Comparison of ENCODE assay signal across 8 cellular contexts in genomic region chr15:88834211-88834812, GRCh38. TPM values are rescaled to one million over a fixed set of nuclear protein-coding genes. Genes with fewer than 3 reads are reported as not detected.
DNase-seq lines count a peak whose midpoint lies in the region; ATAC-seq and TF ChIP-seq lines count a peak whose summit lies in the region.

No MANE protein-coding gene starts in this region.

- H3K27me3 Mint-ChIP-seq in CD4-positive, alpha-beta memory T cell, result peaks cover 0 to under 1% of the 10 kb centered on the region in 2 donors
- H3K27me3 Mint-ChIP-seq in activated naive CD4-positive, alpha-beta T cell treated with anti-CD3 and anti-CD28 coated beads for 36 hours (ENCODE audit: low read depth), result no peaks in the 10 kb centered on the region

- H3K4me3 ChIP-seq in CD4-positive, alpha-beta memory T cell (ENCODE audit: low read length in 2 of 2), result no peak overlapping the region

- H3K27ac ChIP-seq in CD4-positive, alpha-beta memory T cell (ENCODE audit: low read depth, low read length), result no peak overlapping the region

- TF ChIP-seq EP300 in Ishikawa (IDR thresholded peaks at IDR 0.05; ENCODE audit: borderline replicate concordance), result no peak

- H3K9me3 ChIP-seq in CD4-positive, alpha-beta memory T cell (ENCODE audit: control insufficient read depth in 1 of 2, low read length in 2 of 2), result no peaks in the 10 kb centered on the region

- H3K36me3 ChIP-seq in CD4-positive, alpha-beta memory T cell (ENCODE audit: insufficient read depth, low read length), result no peaks in the 10 kb centered on the region

- DNase-seq in CD4-positive, alpha-beta memory T cell, result peak in 4 of 5 donors; percentile 9 to 23 (median 16)
- peak; percentile 24 for DNase-seq in activated naive CD4-positive, alpha-beta T cell treated with anti-CD3 and anti-CD28 coated beads for 36 hours
- peak; percentile 58 for DNase-seq in left cardiac atrium
- peak; percentile 15 for DNase-seq in putamen (ENCODE audit: low spot score)
- no peak for DNase-seq in NCI-H187 (lab: John Stamatoyannopoulos, UW)
- DNase-seq in NK-92 (lab: John Stamatoyannopoulos, UW; ENCODE audit: unreplicated experiment), result no peak

- no peaks in the 10 kb centered on the region for H3K9me3 Mint-ChIP-seq in CD4-positive, alpha-beta memory T cell
- no peaks in the 10 kb centered on the region for H3K9me3 Mint-ChIP-seq in activated naive CD4-positive, alpha-beta T cell treated with anti-CD3 and anti-CD28 coated beads for 36 hours

- H3K4me3 Mint-ChIP-seq in CD4-positive, alpha-beta memory T cell, result peak overlapping the region in 1 of 8 donors; percentile 57
- H3K4me3 Mint-ChIP-seq in activated naive CD4-positive, alpha-beta T cell treated with anti-CD3 and anti-CD28 coated beads for 36 hours, result no peak overlapping the region

- peak; percentile 80 for TF ChIP-seq RAD21 in Ishikawa (IDR thresholded peaks at IDR 0.05; ENCODE audit: low read depth)

- H3K27ac Mint-ChIP-seq in CD4-positive, alpha-beta memory T cell, result peak overlapping the region in 2 of 7 donors; percentile 35 to 57
- H3K27ac Mint-ChIP-seq in activated naive CD4-positive, alpha-beta T cell treated with anti-CD3 and anti-CD28 coated beads for 36 hours, result no peak overlapping the region

- peaks cover 0 to 9% (median 3%) of the 10 kb centered on the region in 4 donors for H3K4me1 Mint-ChIP-seq in CD4-positive, alpha-beta memory T cell
- H3K4me1 Mint-ChIP-seq in activated naive CD4-positive, alpha-beta T cell treated with anti-CD3 and anti-CD28 coated beads for 36 hours (ENCODE audit: low read depth), result peaks cover 5% of the 10 kb centered on the region

- no peaks in the 10 kb centered on the region for H3K27me3 ChIP-seq in CD4-positive, alpha-beta memory T cell (ENCODE audit: insufficient read depth, low read length)

- H3K36me3 Mint-ChIP-seq in CD4-positive, alpha-beta memory T cell, result no peaks in the 10 kb centered on the region
- no peaks in the 10 kb centered on the region for H3K36me3 Mint-ChIP-seq in activated naive CD4-positive, alpha-beta T cell treated with anti-CD3 and anti-CD28 coated beads for 36 hours (ENCODE audit: low read depth)

- intact Hi-C loops in CD4-positive, alpha-beta memory T cell (cut with micrococcal nuclease), result no loop called here
- intact Hi-C loops in activated naive CD4-positive, alpha-beta T cell treated with anti-CD3 and anti-CD28 coated beads for 36 hours (cut with micrococcal nuclease), result loop anchor here (1.0 to 5.0 kb wide), 2 partner anchors 211 to 367 kb away; partner anchors contain the start of genes MRPL46 and MRPS11
- intact Hi-C loops in left cardiac atrium (cut with DNase I), result loop anchor here (1.0 to 10.0 kb wide), 3 partner anchors 177 to 360 kb away; no protein-coding TSS in a partner anchor

- ATAC-seq in left cardiac atrium (peak; percentile 66 to 76), HG02870 (IDR thresholded peaks at IDR 0.05; ENCODE audit: unreplicated experiment) (no peak)

- no peaks in the 10 kb centered on the region for H3K4me1 ChIP-seq in CD4-positive, alpha-beta memory T cell (ENCODE audit: insufficient read depth, low read length)

- POLR2A ChIA-PET in CD4-positive, alpha-beta memory T cell (lab: Charles Lee; ENCODE audit: partially characterized antibody), result no interaction called here

- CTCF ChIA-PET in CD4-positive, alpha-beta memory T cell (lab: Charles Lee; ENCODE audit: partially characterized antibody), result interaction anchor here (0.9 to 3.1 kb wide), 3 partner anchors 169 to 212 kb away, joined by 3 to 18 read pairs (median 7); no protein-coding TSS in a partner anchor
- CTCF ChIA-PET in activated naive CD4-positive, alpha-beta T cell treated with anti-CD3 and anti-CD28 coated beads for 36 hours (lab: Charles Lee), result interaction anchor here (0.6 to 1.6 kb wide), 5 partner anchors 8 to 210 kb away, joined by 3 to 4 read pairs (median 3); no protein-coding TSS in a partner anchor

TF ChIP-seq in Ishikawa, 13 proteins besides CTCF, POLR2A, EP300 and RAD21:
- TF ChIP-seq FOXM1 (IDR thresholded peaks at IDR 0.05; ENCODE audit: borderline replicate concordance, low read depth) (no peak), NFIC (IDR thresholded peaks at IDR 0.05) (no peak), YY1 (IDR thresholded peaks at IDR 0.05; ENCODE audit: low read depth) (no peak), CREB1 (IDR thresholded peaks at IDR 0.05; ENCODE audit: low read depth) (no peak), TCF12 (IDR thresholded peaks at IDR 0.05; ENCODE audit: low read depth) (no peak), TAF1 (IDR thresholded peaks at IDR 0.05; ENCODE audit: low read depth) (no peak)
- TF ChIP-seq, protein P1, sequence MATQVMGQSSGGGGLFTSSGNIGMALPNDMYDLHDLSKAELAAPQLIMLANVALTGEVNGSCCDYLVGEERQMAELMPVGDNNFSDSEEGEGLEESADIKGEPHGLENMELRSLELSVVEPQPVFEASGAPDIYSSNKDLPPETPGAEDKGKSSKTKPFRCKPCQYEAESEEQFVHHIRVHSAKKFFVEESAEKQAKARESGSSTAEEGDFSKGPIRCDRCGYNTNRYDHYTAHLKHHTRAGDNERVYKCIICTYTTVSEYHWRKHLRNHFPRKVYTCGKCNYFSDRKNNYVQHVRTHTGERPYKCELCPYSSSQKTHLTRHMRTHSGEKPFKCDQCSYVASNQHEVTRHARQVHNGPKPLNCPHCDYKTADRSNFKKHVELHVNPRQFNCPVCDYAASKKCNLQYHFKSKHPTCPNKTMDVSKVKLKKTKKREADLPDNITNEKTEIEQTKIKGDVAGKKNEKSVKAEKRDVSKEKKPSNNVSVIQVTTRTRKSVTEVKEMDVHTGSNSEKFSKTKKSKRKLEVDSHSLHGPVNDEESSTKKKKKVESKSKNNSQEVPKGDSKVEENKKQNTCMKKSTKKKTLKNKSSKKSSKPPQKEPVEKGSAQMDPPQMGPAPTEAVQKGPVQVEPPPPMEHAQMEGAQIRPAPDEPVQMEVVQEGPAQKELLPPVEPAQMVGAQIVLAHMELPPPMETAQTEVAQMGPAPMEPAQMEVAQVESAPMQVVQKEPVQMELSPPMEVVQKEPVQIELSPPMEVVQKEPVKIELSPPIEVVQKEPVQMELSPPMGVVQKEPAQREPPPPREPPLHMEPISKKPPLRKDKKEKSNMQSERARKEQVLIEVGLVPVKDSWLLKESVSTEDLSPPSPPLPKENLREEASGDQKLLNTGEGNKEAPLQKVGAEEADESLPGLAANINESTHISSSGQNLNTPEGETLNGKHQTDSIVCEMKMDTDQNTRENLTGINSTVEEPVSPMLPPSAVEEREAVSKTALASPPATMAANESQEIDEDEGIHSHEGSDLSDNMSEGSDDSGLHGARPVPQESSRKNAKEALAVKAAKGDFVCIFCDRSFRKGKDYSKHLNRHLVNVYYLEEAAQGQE (IDR thresholded peaks at IDR 0.05; ENCODE audit: low read depth), result no peak

RNA-seq across cellular contexts. Expression of gene ACAN, which starts 31.1 kb away (rescaled TPM):
- total RNA-seq in CD4-positive, alpha-beta memory T cell, result not detected
- under 1 TPM in 1 of 2 donors, not detected in 1; 0.02 TPM for polyA plus RNA-seq in CD4-positive, alpha-beta memory T cell
- not detected for total RNA-seq in activated naive CD4-positive, alpha-beta T cell treated with anti-CD3 and anti-CD28 coated beads for 36 hours
- under 1 TPM; 0.09 to 0.52 TPM for total RNA-seq in left cardiac atrium

Comparison
In these comparisons a context has a peak if more than half of its experiments do, and no peak if none do; other contexts are left out.
1. DNase-seq: peak in CD4-positive, alpha-beta memory T cell (4 of 5), activated naive CD4-positive, alpha-beta T cell treated with anti-CD3 and anti-CD28 coated beads for 36 hours (single experiment), left cardiac atrium (single experiment) and putamen (single experiment); none in NCI-H187 (0 of 2) and NK-92 (single experiment).